Comparison of ENCODE assay signal across 9 cellular contexts in genomic region chr19:6279620-6279930, GRCh38. TPM values are rescaled to one million over a fixed set of nuclear protein-coding genes. Genes with fewer than 3 reads are reported as not detected.
A peak's percentile ranks its signal among the peaks of the same experiment; 100 is the strongest.
DNase-seq lines count a peak whose midpoint lies in the region; ATAC-seq and TF ChIP-seq lines count a peak whose summit lies in the region.
"Had no signal": no experiment of that assay in that cellular context is flagged by ENCODE, and none has a peak within 500 bp of the region (broad histone marks: within the 10 kb centered on the region; RNA-seq: fewer than 3 reads in every experiment).

No MANE protein-coding gene starts in this region.

- no CpG with 5 or more reads among the region's 59 CpGs for WGBS in gastroesophageal sphincter (ENCODE audit: low coverage in 1 of 2), 2 donors

- no peak overlapping the region for H3K27ac ChIP-seq in PC-3 (ENCODE audit: low read length)
- H3K27ac ChIP-seq in gastroesophageal sphincter: peak overlapping the region; percentile 39 to 88 (median 85)

- intact Hi-C loops in PC-3 (cut with micrococcal nuclease): no loop called here

- TF ChIP-seq CTCF in BE2C (IDR thresholded peaks at IDR 0.05; ENCODE audit: low read depth, low read length) (no peak), PC-3 (conservative IDR thresholded peaks at IDR 0.05; ENCODE audit: low read depth, low read length) (no peak), gastroesophageal sphincter (IDR thresholded peaks at IDR 0.05) (no peak)

- H3F3A ChIP-seq in PC-3 (ENCODE audit: low read length, unreplicated experiment): no peaks in the 10 kb centered on the region

- H2AFZ ChIP-seq in PC-3 (ENCODE audit: low read length): no peak overlapping the region

- peak overlapping the region; percentile 92 for H3K4me3 ChIP-seq in BE2C (ENCODE audit: low read depth, low read length)
- H3K4me3 ChIP-seq in PC-3 (ENCODE audit: low read length): peak overlapping the region; percentile 97
- peak overlapping the region; percentile 73 to 90 for H3K4me3 ChIP-seq in gastroesophageal sphincter

- H3K36me3 ChIP-seq in BE2C (peaks cover 5% of the 10 kb centered on the region), PC-3 (ENCODE audit: low read depth, low read length) (no peaks in the 10 kb centered on the region; the same call in 1 of the 2 replicates), gastroesophageal sphincter (no peaks in the 10 kb centered on the region)

- H3K27me3 ChIP-seq in BE2C: no peaks in the 10 kb centered on the region
- H3K27me3 ChIP-seq in PC-3 (ENCODE audit: low read length): no peaks in the 10 kb centered on the region
- no peaks in the 10 kb centered on the region for H3K27me3 ChIP-seq in gastroesophageal sphincter

- H3K4me1 ChIP-seq in BE2C: peaks cover 7% of the 10 kb centered on the region
- H3K4me1 ChIP-seq in PC-3 (ENCODE audit: insufficient read depth, low read length): peaks cover 25% of the 10 kb centered on the region
- peaks cover 5 to 52% (median 38%) of the 10 kb centered on the region in 3 donors for H3K4me1 ChIP-seq in gastroesophageal sphincter

- H3K9me2 ChIP-seq in PC-3 (replicated peaks; ENCODE audit: low read length): no peaks in the 10 kb centered on the region

- CTCF ChIA-PET in PC-3 (lab: Charles Lee): no interaction called here

- POLR2A ChIA-PET in PC-3 (lab: Charles Lee; ENCODE audit: unreplicated experiment): interaction anchor here (0.5 kb wide), 1 partner anchor 30 kb away, joined by 5 read pairs; no protein-coding TSS in a partner anchor

- no peak for DNase-seq in BE2C
- DNase-seq in PC-3: no peak
- no peak for DNase-seq in stimulated activated naive CD8-positive, alpha-beta T cell treated with anti-CD3 and anti-CD28 coated beads, Interleukin-15, Interleukin-2, amounts not matched to agents 100 U/mL and 50 U/mL, for 24 hours
- DNase-seq in DMS114 treated with DMSO at 0.1 percent for 48 hours (lab: John Stamatoyannopoulos, UW; ENCODE audit: unreplicated experiment): no peak
- DNase-seq in activated gamma-delta T cell treated with Interleukin-2 at 50 U/mL for 16 hours: no peak
- DNase-seq in erythroblast (lab: John Stamatoyannopoulos, UW): no peak

- peaks cover 48% of the 10 kb centered on the region for H3K79me2 ChIP-seq in PC-3 (ENCODE audit: low read length)

- H3K9me3 ChIP-seq in BE2C: peaks cover 5% of the 10 kb centered on the region
- H3K9me3 ChIP-seq in PC-3 (ENCODE audit: low read length): no peaks in the 10 kb centered on the region
- H3K9me3 ChIP-seq in gastroesophageal sphincter: no peaks in the 10 kb centered on the region

- H4K20me1 ChIP-seq in PC-3 (ENCODE audit: low read length): peaks cover 6% of the 10 kb centered on the region; the same call in 1 of the 2 replicates

- H3K4me2 ChIP-seq in PC-3 (ENCODE audit: low read length): peak overlapping the region; percentile 100

- ATAC-seq in GM21723 (IDR thresholded peaks at IDR 0.05; ENCODE audit: unreplicated experiment) (peak; percentile 34), PC-3 (peak; percentile 64), gastroesophageal sphincter (peak; percentile 44)
- peak; percentile 30 for ATAC-seq in stimulated activated naive CD8-positive, alpha-beta T cell treated with anti-CD3 and anti-CD28 coated beads, Interleukin-15, Interleukin-2, amounts not matched to agents 100 U/mL and 50 U/mL, for 24 hours

- TF ChIP-seq POLR2A in gastroesophageal sphincter (IDR thresholded peaks at IDR 0.05) (no peak), erythroblast (IDR thresholded peaks at IDR 0.05; ENCODE audit: low read length) (no peak)

- no peak for TF ChIP-seq EP300 in gastroesophageal sphincter (IDR thresholded peaks at IDR 0.05)

- peak overlapping the region; percentile 92 for H3K9ac ChIP-seq in PC-3 (ENCODE audit: low read length)

- no TSS peak for BruUV-seq in PC-3 (replicated peaks; lab: Mats Ljungman, UMichigan)

RNA-seq across cellular contexts. Expression of gene MLLT1, which starts 0.2 kb away (rescaled TPM):
- 146 TPM for polyA plus RNA-seq in BE2C (2012; ENCODE audit: insufficient read depth, insufficient read length, low read depth)
- total RNA-seq in PC-3 (2014; rRNA removed) (29.0 and 36.5 TPM in 2 replicates), gastroesophageal sphincter (10 to 100 TPM; 21.4 to 42.5 (median 23.8) TPM)

RNA-seq across cellular contexts. Expression of gene ACER1, which starts 53.8 kb away (rescaled TPM):
- not detected for polyA plus RNA-seq in BE2C (2012; ENCODE audit: insufficient read depth, insufficient read length, low read depth)
- total RNA-seq in PC-3 (2014; rRNA removed) (not detected in 2 replicates), gastroesophageal sphincter (not detected)
- total RNA-seq: myocyte had no signal
